In genomic region chr11:72069200-72069599, GRCh38 we compare ENCODE assay signal across 8 cellular contexts. TPM values are rescaled to one million over a fixed set of nuclear protein-coding genes. Genes with fewer than 3 reads are reported as not detected.
A peak's percentile ranks its signal among the peaks of the same experiment; 100 is the strongest.
DNase-seq lines count a peak whose midpoint lies in the region; ATAC-seq and TF ChIP-seq lines count a peak whose summit lies in the region.

No MANE protein-coding gene starts in this region.

- H3K27ac ChIP-seq in liver (ENCODE audit: low read depth in 1 of 2, low read length in 2 of 2) (peak overlapping the region; percentile 65 to 73), transverse colon (peak overlapping the region; percentile 76 to 85 (median 80))
- H3K27ac ChIP-seq in CD8-positive, alpha-beta T cell (ENCODE audit: low read depth, low read length): no peak overlapping the region

- no TSS peak for BruUV-seq in MCF 10A (replicated peaks; lab: Mats Ljungman, UMichigan)

- peaks cover 0 to 3% (median 0%) of the 10 kb centered on the region in 4 donors for H3K36me3 ChIP-seq in liver (ENCODE audit: control insufficient read depth in 4 of 4, insufficient read depth in 3 of 4, low read depth in 1 of 4, low read length in 3 of 4)
- H3K36me3 ChIP-seq in transverse colon: no peaks in the 10 kb centered on the region
- H3K36me3 ChIP-seq in CD8-positive, alpha-beta T cell (ENCODE audit: insufficient read depth, low read length): no peaks in the 10 kb centered on the region

- no peak for TF ChIP-seq EP300 in transverse colon (IDR thresholded peaks at IDR 0.05; ENCODE audit: low read depth)

- H3K4me3 ChIP-seq in liver (ENCODE audit: low read depth in 1 of 3, low read length in 3 of 3): no peak overlapping the region
- no peak overlapping the region for H3K4me3 ChIP-seq in transverse colon
- H3K4me3 ChIP-seq in CD8-positive, alpha-beta T cell (ENCODE audit: low read depth, low read length): no peak overlapping the region

- H3K9ac ChIP-seq in liver (ENCODE audit: low read depth in 1 of 2, low read length in 2 of 2): peak overlapping the region in 1 of 2 donors; percentile 10

- ATAC-seq in activated CD8-positive, alpha-beta memory T cell treated with anti-CD3 and anti-CD28 coated beads, Interleukin-2, amount 10 ng/mL, durations not matched to agents 7 days and 5 days: no peak
- no peak for ATAC-seq in CD8-positive, alpha-beta T cell
- no peak for ATAC-seq in GM18858 (IDR thresholded peaks at IDR 0.05; ENCODE audit: unreplicated experiment)

- peaks cover 36% of the 10 kb centered on the region for H3K36me3 Mint-ChIP-seq in activated CD8-positive, alpha-beta memory T cell treated with anti-CD3 and anti-CD28 coated beads, Interleukin-2, amount 10 ng/mL, durations not matched to agents 7 days and 5 days
- H3K36me3 Mint-ChIP-seq in MCF 10A (ENCODE audit: insufficient read depth, unreplicated experiment): peaks cover 23% of the 10 kb centered on the region
- H3K36me3 Mint-ChIP-seq in CD8-positive, alpha-beta T cell: peaks cover 25% of the 10 kb centered on the region

- TF ChIP-seq RAD21 in liver (IDR thresholded peaks at IDR 0.05): no peak

- in situ Hi-C loops in transverse colon (cut with MboI; ENCODE audit: low pct_ligation_motif_present in 1 of 4, low pct_unique_long_range_greater_than_20kb in 1 of 4, low sequenced_read_pairs in 3 of 4): no loop called here

- intact Hi-C loops in MCF 10A (cut with micrococcal nuclease): no loop called here
- intact Hi-C loops in transverse colon (cut with DNase I; ENCODE audit: low total_unique reads): no loop called here
- intact Hi-C loops in CD8-positive, alpha-beta T cell (cut with DNase I, micrococcal nuclease): no loop called here

- H3K27me3 Mint-ChIP-seq in activated CD8-positive, alpha-beta memory T cell treated with anti-CD3 and anti-CD28 coated beads, Interleukin-2, amount 10 ng/mL, durations not matched to agents 7 days and 5 days: no peaks in the 10 kb centered on the region
- H3K27me3 Mint-ChIP-seq in MCF 10A (ENCODE audit: insufficient read depth, unreplicated experiment): no peaks in the 10 kb centered on the region
- no peaks in the 10 kb centered on the region for H3K27me3 Mint-ChIP-seq in CD8-positive, alpha-beta T cell (ENCODE audit: low read depth)

- H3K4me3 Mint-ChIP-seq in activated CD8-positive, alpha-beta memory T cell treated with anti-CD3 and anti-CD28 coated beads, Interleukin-2, amount 10 ng/mL, durations not matched to agents 7 days and 5 days: no peak overlapping the region
- peak overlapping the region; percentile 72 for H3K4me3 Mint-ChIP-seq in MCF 10A (ENCODE audit: unreplicated experiment)
- H3K4me3 Mint-ChIP-seq in CD8-positive, alpha-beta T cell: no peak overlapping the region

- TF ChIP-seq POLR2A in transverse colon (IDR thresholded peaks at IDR 0.05): no peak

- peaks cover 0 to 14% (median 7%) of the 10 kb centered on the region in 4 donors for H3K4me1 ChIP-seq in liver (ENCODE audit: control insufficient read depth in 4 of 4, insufficient read depth in 4 of 4, low read length in 3 of 4)
- H3K4me1 ChIP-seq in transverse colon: peaks cover 30 to 59% (median 43%) of the 10 kb centered on the region in 4 donors
- H3K4me1 ChIP-seq in CD8-positive, alpha-beta T cell (ENCODE audit: insufficient read depth, low read length): no peaks in the 10 kb centered on the region

- POLR2A ChIA-PET in MCF 10A (lab: Yijun Ruan, JAX): interaction anchor here (0.6 to 15.4 kb wide), 10 partner anchors 8 to 74 kb away, joined by 3 to 282 read pairs (median 4); partner anchors contain the start of gene NUMA1
- POLR2A ChIA-PET in CD8-positive, alpha-beta T cell (lab: Charles Lee): no interaction called here

- peaks cover 53% of the 10 kb centered on the region for H3K4me1 Mint-ChIP-seq in activated CD8-positive, alpha-beta memory T cell treated with anti-CD3 and anti-CD28 coated beads, Interleukin-2, amount 10 ng/mL, durations not matched to agents 7 days and 5 days
- H3K4me1 Mint-ChIP-seq in MCF 10A (ENCODE audit: insufficient read depth, unreplicated experiment): peaks cover 59% of the 10 kb centered on the region
- H3K4me1 Mint-ChIP-seq in CD8-positive, alpha-beta T cell (ENCODE audit: low read depth): peaks cover 22% of the 10 kb centered on the region

- H3K9me3 ChIP-seq in liver (ENCODE audit: control insufficient read depth in 4 of 4, low read length in 3 of 4): no peaks in the 10 kb centered on the region
- no peaks in the 10 kb centered on the region for H3K9me3 ChIP-seq in transverse colon
- H3K9me3 ChIP-seq in CD8-positive, alpha-beta T cell (ENCODE audit: low read length): no peaks in the 10 kb centered on the region

- no peaks in the 10 kb centered on the region for H3K9me3 Mint-ChIP-seq in activated CD8-positive, alpha-beta memory T cell treated with anti-CD3 and anti-CD28 coated beads, Interleukin-2, amount 10 ng/mL, durations not matched to agents 7 days and 5 days (ENCODE audit: low read depth)
- no peaks in the 10 kb centered on the region for H3K9me3 Mint-ChIP-seq in MCF 10A (ENCODE audit: unreplicated experiment)
- H3K9me3 Mint-ChIP-seq in CD8-positive, alpha-beta T cell: no peaks in the 10 kb centered on the region

- TF ChIP-seq CTCF in MCF 10A (IDR thresholded peaks at IDR 0.05; ENCODE audit: unreplicated experiment) (no peak), liver (IDR thresholded peaks at IDR 0.05; ENCODE audit: low read depth, low read length, missing input control) (no peak), transverse colon (IDR thresholded peaks at IDR 0.05) (no peak)
- TF ChIP-seq CTCF in CD8-positive, alpha-beta T cell (IDR thresholded peaks at IDR 0.05): no peak

- peak overlapping the region; percentile 52 for H3K27ac Mint-ChIP-seq in activated CD8-positive, alpha-beta memory T cell treated with anti-CD3 and anti-CD28 coated beads, Interleukin-2, amount 10 ng/mL, durations not matched to agents 7 days and 5 days
- peak overlapping the region; percentile 96 for H3K27ac Mint-ChIP-seq in MCF 10A (ENCODE audit: low read depth, unreplicated experiment)
- H3K27ac Mint-ChIP-seq in CD8-positive, alpha-beta T cell: no peak overlapping the region

- no peak for DNase-seq in activated CD8-positive, alpha-beta memory T cell treated with anti-CD3 and anti-CD28 coated beads, Interleukin-2, amount 10 ng/mL, durations not matched to agents 7 days and 5 days
- no peak for DNase-seq in activated CD8-positive, alpha-beta memory T cell treated with anti-CD3 and anti-CD28 coated beads, Interleukin-2, amount 50 U/mL, for 48 hours
- DNase-seq in MCF 10A (ENCODE audit: unreplicated experiment) (no peak), transverse colon (no peak), OCI-M1 (lab: John Stamatoyannopoulos, UW) (no peak)
- no peak for DNase-seq in CD8-positive, alpha-beta T cell

- no peaks in the 10 kb centered on the region for H3K27me3 ChIP-seq in liver (ENCODE audit: control insufficient read depth in 4 of 4, insufficient read depth in 4 of 4, low read length in 3 of 4)
- H3K27me3 ChIP-seq in transverse colon: no peaks in the 10 kb centered on the region
- no peaks in the 10 kb centered on the region for H3K27me3 ChIP-seq in CD8-positive, alpha-beta T cell (ENCODE audit: insufficient read depth, low read length)

- CTCF ChIA-PET in activated CD8-positive, alpha-beta memory T cell treated with anti-CD3 and anti-CD28 coated beads, Interleukin-2, amount 10 ng/mL, durations not matched to agents 7 days and 5 days (lab: Charles Lee): interaction anchor here (1.5 to 2.0 kb wide), 2 partner anchors 9 to 17 kb away, joined by 5 read pairs; no protein-coding TSS in a partner anchor
- CTCF ChIA-PET in MCF 10A (lab: Yijun Ruan, JAX): interaction anchor here (0.8 to 1.6 kb wide), 5 partner anchors 10 to 92 kb away, joined by 3 to 5 read pairs (median 3); no protein-coding TSS in a partner anchor
- CTCF ChIA-PET in CD8-positive, alpha-beta T cell (lab: Charles Lee): no interaction called here

RNA-seq across cellular contexts. Expression of gene NUMA1, which starts 11.1 kb away (rescaled TPM):
- 100 to 1,000 TPM; 156 to 221 TPM for total RNA-seq in activated CD8-positive, alpha-beta memory T cell treated with anti-CD3 and anti-CD28 coated beads, Interleukin-2, amount 10 ng/mL, durations not matched to agents 7 days and 5 days
- total RNA-seq in MCF 10A (2022) (109 and 113 TPM in 2 replicates), liver (10 to 100 TPM; 55.1 to 93.2 TPM), transverse colon (100 to 1,000 TPM; 323 to 520 (median 419) TPM)
- 10 to 100 TPM; 19.5 to 29.2 TPM for polyA plus RNA-seq in liver
- total RNA-seq in CD8-positive, alpha-beta T cell: 100 to 1,000 TPM; 171 to 174 TPM

RNA-seq across cellular contexts. Expression of gene LRRC51, which starts 11.4 kb away (rescaled TPM):
- total RNA-seq in activated CD8-positive, alpha-beta memory T cell treated with anti-CD3 and anti-CD28 coated beads, Interleukin-2, amount 10 ng/mL, durations not matched to agents 7 days and 5 days: 1 to 10 TPM; 4.0 to 9.2 TPM
- total RNA-seq in MCF 10A (2022): 9.3 and 9.5 TPM in 2 replicates
- 1 to 10 TPM; 1.9 to 3.4 TPM for total RNA-seq in liver
- polyA plus RNA-seq in liver: 1 to 10 TPM; 2.9 to 3.7 TPM
- total RNA-seq in transverse colon: 10 to 100 TPM in 1 of 4 donors, 1 to 10 TPM in 3; 5.1 to 77.4 (median 6.7) TPM
- total RNA-seq in CD8-positive, alpha-beta T cell: 1 to 10 TPM; 1.1 to 1.3 TPM

RNA-seq across cellular contexts. Expression of gene LAMTOR1, which starts 33.9 kb away (rescaled TPM):
- total RNA-seq in activated CD8-positive, alpha-beta memory T cell treated with anti-CD3 and anti-CD28 coated beads, Interleukin-2, amount 10 ng/mL, durations not matched to agents 7 days and 5 days: 10 to 100 TPM; 63.4 to 66.5 TPM
- total RNA-seq in MCF 10A (2022) (76.9 and 82.4 TPM in 2 replicates), liver (10 to 100 TPM; 30.5 to 47.2 TPM), transverse colon (100 to 1,000 TPM in 2 of 4 donors, 10 to 100 TPM in 2; 59.1 to 156 (median 102) TPM)
- polyA plus RNA-seq in liver: 10 to 100 TPM; 70.1 to 74.0 TPM
- 10 to 100 TPM; 27.1 to 30.4 TPM for total RNA-seq in CD8-positive, alpha-beta T cell

RNA-seq across cellular contexts. Expression of gene TOMT, which starts 36.5 kb away (rescaled TPM):
- total RNA-seq in activated CD8-positive, alpha-beta memory T cell treated with anti-CD3 and anti-CD28 coated beads, Interleukin-2, amount 10 ng/mL, durations not matched to agents 7 days and 5 days: under 1 TPM in 1 of 2 experiments, not detected in 1; 0.23 TPM
- total RNA-seq in MCF 10A (2022) (not detected in 2 replicates), liver (under 1 TPM in 1 of 2 donors, not detected in 1; 0.33 TPM), transverse colon (not detected)
- polyA plus RNA-seq in liver: not detected
- not detected for total RNA-seq in CD8-positive, alpha-beta T cell

RNA-seq across cellular contexts. Expression of gene ANAPC15, which starts 43.3 kb away (rescaled TPM):
- total RNA-seq in activated CD8-positive, alpha-beta memory T cell treated with anti-CD3 and anti-CD28 coated beads, Interleukin-2, amount 10 ng/mL, durations not matched to agents 7 days and 5 days: 10 to 100 TPM; 53.8 to 63.6 TPM
- total RNA-seq in MCF 10A (2022) (52.2 and 63.6 TPM in 2 replicates), liver (10 to 100 TPM in 1 of 2 donors, 1 to 10 TPM in 1; 8.4 to 10.4 TPM), transverse colon (10 to 100 TPM; 15.1 to 44.5 (median 27.6) TPM)
- 10 to 100 TPM; 19.6 to 22.4 TPM for polyA plus RNA-seq in liver
- 10 to 100 TPM; 42.1 to 46.2 TPM for total RNA-seq in CD8-positive, alpha-beta T cell
